In the genomic region with DNA sequence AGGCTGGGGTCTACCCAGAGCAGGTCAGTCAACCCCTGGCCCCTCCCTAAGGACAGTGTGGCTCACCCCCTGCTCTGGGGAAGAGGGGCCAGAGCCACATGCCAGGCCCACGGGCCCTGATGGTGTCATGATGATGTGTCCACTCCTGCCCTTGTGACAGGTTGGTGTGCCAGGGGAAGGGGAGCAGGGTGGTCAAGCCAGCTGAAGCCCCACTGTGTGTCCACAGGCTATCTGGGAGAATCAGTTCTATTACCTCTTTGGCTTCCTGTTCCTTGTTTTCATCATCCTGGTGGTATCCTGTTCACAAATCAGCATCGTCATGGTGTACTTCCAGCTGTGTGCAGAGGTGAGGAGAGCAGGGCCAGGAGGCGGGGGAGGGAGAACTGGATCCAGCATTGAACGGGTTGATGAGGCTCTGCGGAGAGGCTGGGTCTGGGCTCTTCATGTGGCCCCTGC, we compare ENCODE assay signal across 2 cellular contexts.
A peak's percentile ranks its signal among the peaks of the same experiment; 100 is the strongest.
TF ChIP-seq lines count a peak whose summit lies in the region.

No MANE protein-coding gene starts in this region.

TF ChIP-seq in IMR-90, 13 proteins besides CTCF, POLR2A, EP300 and RAD21:
- TF ChIP-seq RFX5 (IDR thresholded peaks at IDR 0.05; ENCODE audit: low read depth, low read length): no peak
- TF ChIP-seq, protein P1, sequence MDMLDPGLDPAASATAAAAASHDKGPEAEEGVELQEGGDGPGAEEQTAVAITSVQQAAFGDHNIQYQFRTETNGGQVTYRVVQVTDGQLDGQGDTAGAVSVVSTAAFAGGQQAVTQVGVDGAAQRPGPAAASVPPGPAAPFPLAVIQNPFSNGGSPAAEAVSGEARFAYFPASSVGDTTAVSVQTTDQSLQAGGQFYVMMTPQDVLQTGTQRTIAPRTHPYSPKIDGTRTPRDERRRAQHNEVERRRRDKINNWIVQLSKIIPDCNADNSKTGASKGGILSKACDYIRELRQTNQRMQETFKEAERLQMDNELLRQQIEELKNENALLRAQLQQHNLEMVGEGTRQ (IDR thresholded peaks at IDR 0.05; ENCODE audit: low read depth, low read length): no peak
- no peak for TF ChIP-seq MAFK (IDR thresholded peaks at IDR 0.05; ENCODE audit: low read depth, low read length)
- no peak for TF ChIP-seq SMC3 (IDR thresholded peaks at IDR 0.05; ENCODE audit: low read depth, low read length)
- TF ChIP-seq BHLHE40 (IDR thresholded peaks at IDR 0.05; ENCODE audit: low read depth, low read length): no peak
- TF ChIP-seq NFE2L2 (IDR thresholded peaks at IDR 0.05; ENCODE audit: low read depth, low read length): no peak

TF ChIP-seq in K562, 482 proteins besides CTCF, POLR2A, EP300 and RAD21 (continues in another document):
- TF ChIP-seq ATF7 (IDR thresholded peaks at IDR 0.05) (peak; percentile 70; the same call in 1 of the 2 replicates), SMAD4 (CRISPR knock-in tag; conservative IDR thresholded peaks at IDR 0.05) (peak; percentile 89), NEUROD1 (IDR thresholded peaks at IDR 0.05; ENCODE audit: borderline replicate concordance, low read depth, low read length, partially characterized antibody) (peak; percentile 53), GTF2A2 (tag; IDR thresholded peaks at IDR 0.05) (peak; percentile 53; the same call in 1 of the 2 replicates), RNF2 (IDR thresholded peaks at IDR 0.05) (peak; percentile 70; the same call in 1 of the 2 replicates), SRSF7 (optimal IDR thresholded peaks at IDR 0.05; ENCODE audit: low read depth, low read length) (no peak), NBN (IDR thresholded peaks at IDR 0.05; ENCODE audit: low read depth) (0 out of 2 replicates have a peak, but pooled peaks have one; percentile 40), TRIM24 (IDR thresholded peaks at IDR 0.05) (peak; percentile 88 to 91), ETV1 (tag; conservative IDR thresholded peaks at IDR 0.05; ENCODE audit: low read depth) (peak; percentile 85), MAFF (IDR thresholded peaks at IDR 0.05; ENCODE audit: low read length) (peak; percentile 79), CEBPB (tag; IDR thresholded peaks at IDR 0.05) (peak; percentile 46), CEBPG (CRISPR knock-in tag; IDR thresholded peaks at IDR 0.05) (peak; percentile 75), CEBPG (tag; conservative IDR thresholded peaks at IDR 0.05 in 1 of 2, IDR thresholded peaks at IDR 0.05 in 1 of 2) (peak in 1 of 2 experiments; percentile 64; a peak in 2 of 4 replicates), ZNF253 (CRISPR knock-in tag; conservative IDR thresholded peaks at IDR 0.05) (no peak), HMGN3 (IDR thresholded peaks at IDR 0.05; ENCODE audit: borderline replicate concordance, extremely low read depth, insufficient read length, low read depth, low read length) (peak; percentile 20), MAFK (IDR thresholded peaks at IDR 0.05; ENCODE audit: low read length) (peak; percentile 75), FOXK2 (conservative IDR thresholded peaks at IDR 0.05 in 1 of 2, IDR thresholded peaks at IDR 0.05 in 1 of 2; ENCODE audit: low read depth in 2 of 2) (peak; percentile 85 to 86), ZNF197 (CRISPR knock-in tag; IDR thresholded peaks at IDR 0.05; ENCODE audit: low read depth) (peak; percentile 79; the same call in 1 of the 2 replicates), ATF1 (CRISPR knock-in tag; IDR thresholded peaks at IDR 0.05) (no peak), ATF1 (tag; IDR thresholded peaks at IDR 0.05) (peak; percentile 48), NFE2L1 (tag; IDR thresholded peaks at IDR 0.05; ENCODE audit: borderline replicate concordance, low read depth) (peak; percentile 62), DPF2 (IDR thresholded peaks at IDR 0.05) (peak; percentile 91), TFAM (CRISPR knock-in tag; conservative IDR thresholded peaks at IDR 0.05) (no peak), STAG1 (CRISPR knock-in tag; IDR thresholded peaks at IDR 0.05; ENCODE audit: borderline replicate concordance) (no peak), ZEB2 (IDR thresholded peaks at IDR 0.05) (peak; percentile 27; the same call in 1 of the 2 replicates), ZNF766 (CRISPR knock-in tag; conservative IDR thresholded peaks at IDR 0.05) (peak; percentile 78; the same call in 1 of the 2 replicates), LEF1 (IDR thresholded peaks at IDR 0.05) (peak; percentile 82), TCF3 (CRISPR knock-in tag; IDR thresholded peaks at IDR 0.05) (0 out of 2 replicates have a peak, but pooled peaks have one; percentile 26), ETV6 (IDR thresholded peaks at IDR 0.05; ENCODE audit: borderline replicate concordance in 1 of 2, low read depth in 2 of 2, low read length in 1 of 2) (0 out of 4 replicates have a peak, but pooled peaks of 1 of the 2 experiments have one; percentile 59), ETV6 (CRISPR knock-in tag; IDR thresholded peaks at IDR 0.05; ENCODE audit: borderline replicate concordance) (no peak), SOX6 (IDR thresholded peaks at IDR 0.05) (peak; percentile 65), SIX5 (IDR thresholded peaks at IDR 0.05; ENCODE audit: borderline replicate concordance in 1 of 2, insufficient read depth in 1 of 2, low read depth in 1 of 2, low read length in 2 of 2) (no peak), ZNF175 (CRISPR knock-in tag; IDR thresholded peaks at IDR 0.05; ENCODE audit: low read depth) (peak; percentile 83), DIDO1 (tag; IDR thresholded peaks at IDR 0.05; ENCODE audit: low read depth) (peak; percentile 34; the same call in 1 of the 2 replicates)
- TF ChIP-seq, protein P2, sequence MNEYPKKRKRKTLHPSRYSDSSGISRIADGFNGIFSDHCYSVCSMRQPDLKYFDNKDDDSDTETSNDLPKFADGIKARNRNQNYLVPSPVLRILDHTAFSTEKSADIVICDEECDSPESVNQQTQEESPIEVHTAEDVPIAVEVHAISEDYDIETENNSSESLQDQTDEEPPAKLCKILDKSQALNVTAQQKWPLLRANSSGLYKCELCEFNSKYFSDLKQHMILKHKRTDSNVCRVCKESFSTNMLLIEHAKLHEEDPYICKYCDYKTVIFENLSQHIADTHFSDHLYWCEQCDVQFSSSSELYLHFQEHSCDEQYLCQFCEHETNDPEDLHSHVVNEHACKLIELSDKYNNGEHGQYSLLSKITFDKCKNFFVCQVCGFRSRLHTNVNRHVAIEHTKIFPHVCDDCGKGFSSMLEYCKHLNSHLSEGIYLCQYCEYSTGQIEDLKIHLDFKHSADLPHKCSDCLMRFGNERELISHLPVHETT (CRISPR knock-in tag; conservative IDR thresholded peaks at IDR 0.05 in 1 of 2, IDR thresholded peaks at IDR 0.05 in 1 of 2): peak in 1 of 2 experiments; percentile 65; a peak in 1 of 4 replicates
- TF ChIP-seq, protein P3, sequence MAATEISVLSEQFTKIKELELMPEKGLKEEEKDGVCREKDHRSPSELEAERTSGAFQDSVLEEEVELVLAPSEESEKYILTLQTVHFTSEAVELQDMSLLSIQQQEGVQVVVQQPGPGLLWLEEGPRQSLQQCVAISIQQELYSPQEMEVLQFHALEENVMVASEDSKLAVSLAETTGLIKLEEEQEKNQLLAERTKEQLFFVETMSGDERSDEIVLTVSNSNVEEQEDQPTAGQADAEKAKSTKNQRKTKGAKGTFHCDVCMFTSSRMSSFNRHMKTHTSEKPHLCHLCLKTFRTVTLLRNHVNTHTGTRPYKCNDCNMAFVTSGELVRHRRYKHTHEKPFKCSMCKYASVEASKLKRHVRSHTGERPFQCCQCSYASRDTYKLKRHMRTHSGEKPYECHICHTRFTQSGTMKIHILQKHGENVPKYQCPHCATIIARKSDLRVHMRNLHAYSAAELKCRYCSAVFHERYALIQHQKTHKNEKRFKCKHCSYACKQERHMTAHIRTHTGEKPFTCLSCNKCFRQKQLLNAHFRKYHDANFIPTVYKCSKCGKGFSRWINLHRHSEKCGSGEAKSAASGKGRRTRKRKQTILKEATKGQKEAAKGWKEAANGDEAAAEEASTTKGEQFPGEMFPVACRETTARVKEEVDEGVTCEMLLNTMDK (IDR thresholded peaks at IDR 0.05; ENCODE audit: borderline replicate concordance, insufficient read depth, low read depth, low read length, poor library complexity, severe bottlenecking): no peak
- TF ChIP-seq, protein P4, sequence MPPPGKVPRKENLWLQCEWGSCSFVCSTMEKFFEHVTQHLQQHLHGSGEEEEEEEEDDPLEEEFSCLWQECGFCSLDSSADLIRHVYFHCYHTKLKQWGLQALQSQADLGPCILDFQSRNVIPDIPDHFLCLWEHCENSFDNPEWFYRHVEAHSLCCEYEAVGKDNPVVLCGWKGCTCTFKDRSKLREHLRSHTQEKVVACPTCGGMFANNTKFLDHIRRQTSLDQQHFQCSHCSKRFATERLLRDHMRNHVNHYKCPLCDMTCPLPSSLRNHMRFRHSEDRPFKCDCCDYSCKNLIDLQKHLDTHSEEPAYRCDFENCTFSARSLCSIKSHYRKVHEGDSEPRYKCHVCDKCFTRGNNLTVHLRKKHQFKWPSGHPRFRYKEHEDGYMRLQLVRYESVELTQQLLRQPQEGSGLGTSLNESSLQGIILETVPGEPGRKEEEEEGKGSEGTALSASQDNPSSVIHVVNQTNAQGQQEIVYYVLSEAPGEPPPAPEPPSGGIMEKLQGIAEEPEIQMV (tag; conservative IDR thresholded peaks at IDR 0.05; ENCODE audit: low read depth): peak; percentile 63
- TF ChIP-seq, protein P5, sequence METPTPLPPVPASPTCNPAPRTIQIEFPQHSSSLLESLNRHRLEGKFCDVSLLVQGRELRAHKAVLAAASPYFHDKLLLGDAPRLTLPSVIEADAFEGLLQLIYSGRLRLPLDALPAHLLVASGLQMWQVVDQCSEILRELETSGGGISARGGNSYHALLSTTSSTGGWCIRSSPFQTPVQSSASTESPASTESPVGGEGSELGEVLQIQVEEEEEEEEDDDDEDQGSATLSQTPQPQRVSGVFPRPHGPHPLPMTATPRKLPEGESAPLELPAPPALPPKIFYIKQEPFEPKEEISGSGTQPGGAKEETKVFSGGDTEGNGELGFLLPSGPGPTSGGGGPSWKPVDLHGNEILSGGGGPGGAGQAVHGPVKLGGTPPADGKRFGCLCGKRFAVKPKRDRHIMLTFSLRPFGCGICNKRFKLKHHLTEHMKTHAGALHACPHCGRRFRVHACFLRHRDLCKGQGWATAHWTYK (CRISPR knock-in tag; IDR thresholded peaks at IDR 0.05): peak; percentile 47; the same call in 1 of the 2 replicates
- TF ChIP-seq, protein P6, sequence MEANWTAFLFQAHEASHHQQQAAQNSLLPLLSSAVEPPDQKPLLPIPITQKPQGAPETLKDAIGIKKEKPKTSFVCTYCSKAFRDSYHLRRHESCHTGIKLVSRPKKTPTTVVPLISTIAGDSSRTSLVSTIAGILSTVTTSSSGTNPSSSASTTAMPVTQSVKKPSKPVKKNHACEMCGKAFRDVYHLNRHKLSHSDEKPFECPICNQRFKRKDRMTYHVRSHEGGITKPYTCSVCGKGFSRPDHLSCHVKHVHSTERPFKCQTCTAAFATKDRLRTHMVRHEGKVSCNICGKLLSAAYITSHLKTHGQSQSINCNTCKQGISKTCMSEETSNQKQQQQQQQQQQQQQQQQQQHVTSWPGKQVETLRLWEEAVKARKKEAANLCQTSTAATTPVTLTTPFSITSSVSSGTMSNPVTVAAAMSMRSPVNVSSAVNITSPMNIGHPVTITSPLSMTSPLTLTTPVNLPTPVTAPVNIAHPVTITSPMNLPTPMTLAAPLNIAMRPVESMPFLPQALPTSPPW (CRISPR knock-in tag; IDR thresholded peaks at IDR 0.05): peak; percentile 72
- TF ChIP-seq, protein P7, sequence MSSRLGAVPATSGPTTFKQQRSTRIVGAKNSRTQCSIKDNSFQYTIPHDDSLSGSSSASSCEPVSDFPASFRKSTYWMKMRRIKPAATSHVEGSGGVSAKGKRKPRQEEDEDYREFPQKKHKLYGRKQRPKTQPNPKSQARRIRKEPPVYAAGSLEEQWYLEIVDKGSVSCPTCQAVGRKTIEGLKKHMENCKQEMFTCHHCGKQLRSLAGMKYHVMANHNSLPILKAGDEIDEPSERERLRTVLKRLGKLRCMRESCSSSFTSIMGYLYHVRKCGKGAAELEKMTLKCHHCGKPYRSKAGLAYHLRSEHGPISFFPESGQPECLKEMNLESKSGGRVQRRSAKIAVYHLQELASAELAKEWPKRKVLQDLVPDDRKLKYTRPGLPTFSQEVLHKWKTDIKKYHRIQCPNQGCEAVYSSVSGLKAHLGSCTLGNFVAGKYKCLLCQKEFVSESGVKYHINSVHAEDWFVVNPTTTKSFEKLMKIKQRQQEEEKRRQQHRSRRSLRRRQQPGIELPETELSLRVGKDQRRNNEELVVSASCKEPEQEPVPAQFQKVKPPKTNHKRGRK (tag; IDR thresholded peaks at IDR 0.05): no peak
- TF ChIP-seq, protein P8, sequence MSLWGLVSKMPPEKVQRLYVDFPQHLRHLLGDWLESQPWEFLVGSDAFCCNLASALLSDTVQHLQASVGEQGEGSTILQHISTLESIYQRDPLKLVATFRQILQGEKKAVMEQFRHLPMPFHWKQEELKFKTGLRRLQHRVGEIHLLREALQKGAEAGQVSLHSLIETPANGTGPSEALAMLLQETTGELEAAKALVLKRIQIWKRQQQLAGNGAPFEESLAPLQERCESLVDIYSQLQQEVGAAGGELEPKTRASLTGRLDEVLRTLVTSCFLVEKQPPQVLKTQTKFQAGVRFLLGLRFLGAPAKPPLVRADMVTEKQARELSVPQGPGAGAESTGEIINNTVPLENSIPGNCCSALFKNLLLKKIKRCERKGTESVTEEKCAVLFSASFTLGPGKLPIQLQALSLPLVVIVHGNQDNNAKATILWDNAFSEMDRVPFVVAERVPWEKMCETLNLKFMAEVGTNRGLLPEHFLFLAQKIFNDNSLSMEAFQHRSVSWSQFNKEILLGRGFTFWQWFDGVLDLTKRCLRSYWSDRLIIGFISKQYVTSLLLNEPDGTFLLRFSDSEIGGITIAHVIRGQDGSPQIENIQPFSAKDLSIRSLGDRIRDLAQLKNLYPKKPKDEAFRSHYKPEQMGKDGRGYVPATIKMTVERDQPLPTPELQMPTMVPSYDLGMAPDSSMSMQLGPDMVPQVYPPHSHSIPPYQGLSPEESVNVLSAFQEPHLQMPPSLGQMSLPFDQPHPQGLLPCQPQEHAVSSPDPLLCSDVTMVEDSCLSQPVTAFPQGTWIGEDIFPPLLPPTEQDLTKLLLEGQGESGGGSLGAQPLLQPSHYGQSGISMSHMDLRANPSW (CRISPR knock-in tag; IDR thresholded peaks at IDR 0.05): no peak
